14 cellular contexts compared by ENCODE assay signal in genomic region chr21:42536601-42537000, GRCh38. TPM values are rescaled to one million over a fixed set of nuclear protein-coding genes. Genes with fewer than 3 reads are reported as not detected.
DNase-seq lines count a peak whose midpoint lies in the region; ATAC-seq, FAIRE-seq and TF ChIP-seq lines count a peak whose summit lies in the region.
"Had no signal": no experiment of that assay in that cellular context is flagged by ENCODE, and none has a peak within 500 bp of the region (broad histone marks: within the 10 kb centered on the region; RNA-seq: fewer than 3 reads in every experiment).

No MANE protein-coding gene starts in this region.

- FAIRE-seq in small intestine (lab: Jason Lieb, UNC) = no peak
- FAIRE-seq: H54 had no signal

- H3F3A ChIP-seq in SU-DHL-6 (ENCODE audit: insufficient read depth) = peaks cover 63% of the 10 kb centered on the region

- ATAC-seq in natural killer cell treated with Interleukin-12 subunit alpha and Interleukin-12 subunit beta and Interleukin-15 and Interleukin-18, amount 100 ng/mL, for 72 hours = no peak
- no peak for ATAC-seq in natural killer cell
- no peak for ATAC-seq in activated T-helper 17 cell treated with anti-CD3 and anti-CD28 coated beads, Interleukin-2, amount 50 U/mL, for 72 hours (replicated peaks)

- H3K9ac ChIP-seq in SU-DHL-6 (ENCODE audit: low read length) = peak overlapping the region; percentile 78

- no peaks in the 10 kb centered on the region for H3K4me1 ChIP-seq in small intestine (ENCODE audit: control insufficient read depth in 2 of 2, insufficient read depth in 1 of 2, low read depth in 1 of 2, low read length in 1 of 2)
- H3K4me1 ChIP-seq in osteoblast (ENCODE audit: insufficient read depth, low read length) = no peaks in the 10 kb centered on the region

- no peaks in the 10 kb centered on the region for H3K9me3 Mint-ChIP-seq in natural killer cell treated with Interleukin-12 subunit alpha and Interleukin-12 subunit beta and Interleukin-15 and Interleukin-18, amount 100 ng/mL, for 72 hours
- H3K9me3 Mint-ChIP-seq in natural killer cell = no peaks in the 10 kb centered on the region
- no peaks in the 10 kb centered on the region for H3K9me3 Mint-ChIP-seq in activated T-helper 17 cell treated with anti-CD3 and anti-CD28 coated beads, Interleukin-2, amount 50 U/mL, for 72 hours
- H3K9me3 Mint-ChIP-seq: CD4-positive, CD25-positive, alpha-beta regulatory T cell had no signal

- H3K4me3 ChIP-seq in SU-DHL-6 (ENCODE audit: insufficient read depth, low read length, poor library complexity, severe bottlenecking) = no peak overlapping the region
- H3K4me3 ChIP-seq in small intestine (ENCODE audit: low read depth in 1 of 2, low read length in 2 of 2) = no peak overlapping the region
- H3K4me3 ChIP-seq in osteoblast (ENCODE audit: insufficient read depth, low read length) = no peak overlapping the region
- H3K4me3 ChIP-seq: PC-9 had no signal

- peak; percentile 37 for DNase-seq in natural killer cell treated with Interleukin-12 subunit alpha and Interleukin-12 subunit beta and Interleukin-15 and Interleukin-18, amount 100 ng/mL, for 72 hours (ENCODE audit: low spot score)
- DNase-seq in natural killer cell (no peak), posterior vena cava (ENCODE audit: low spot score) (peak; percentile 67), NCI-H526 (lab: John Stamatoyannopoulos, UW) (no peak), small intestine (no peak), osteoblast (ENCODE audit: insufficient read length, low spot score, missing footprints) (no peak)
- DNase-seq: CD4-positive, CD25-positive, alpha-beta regulatory T cell; NCI-H187; NCI-H446; NK-92 treated with Interleukin-12 subunit alpha and Interleukin-12 subunit beta, amount 100 ng/mL, for 24 hours; PC-9 had no signal

- no peaks in the 10 kb centered on the region for H3K27me3 Mint-ChIP-seq in natural killer cell treated with Interleukin-12 subunit alpha and Interleukin-12 subunit beta and Interleukin-15 and Interleukin-18, amount 100 ng/mL, for 72 hours
- H3K27me3 Mint-ChIP-seq in natural killer cell (ENCODE audit: low read depth in 2 of 2) = no peaks in the 10 kb centered on the region
- H3K27me3 Mint-ChIP-seq in activated T-helper 17 cell treated with anti-CD3 and anti-CD28 coated beads, Interleukin-2, amount 50 U/mL, for 72 hours = no peaks in the 10 kb centered on the region
- H3K27me3 Mint-ChIP-seq: CD4-positive, CD25-positive, alpha-beta regulatory T cell had no signal

- H3K36me3 Mint-ChIP-seq in natural killer cell treated with Interleukin-12 subunit alpha and Interleukin-12 subunit beta and Interleukin-15 and Interleukin-18, amount 100 ng/mL, for 72 hours = no peaks in the 10 kb centered on the region
- no peaks in the 10 kb centered on the region for H3K36me3 Mint-ChIP-seq in natural killer cell
- peaks cover 47% of the 10 kb centered on the region for H3K36me3 Mint-ChIP-seq in activated T-helper 17 cell treated with anti-CD3 and anti-CD28 coated beads, Interleukin-2, amount 50 U/mL, for 72 hours (ENCODE audit: low read depth)

- H3K4me2 ChIP-seq in SU-DHL-6 (ENCODE audit: low read depth, low read length, poor library complexity, severe bottlenecking) = peak overlapping the region; percentile 86
- H3K4me2 ChIP-seq in osteoblast (ENCODE audit: insufficient read depth, low read length) = no peak overlapping the region
- H3K4me2 ChIP-seq: PC-9 had no signal

- whole genome bisulfite sequencing in small intestine, 3 donors = 85 to 88% (median 85%) methylated on average over 8 of the region's 8 CpGs

- H3K27me3 ChIP-seq in SU-DHL-6 (ENCODE audit: low read length) = no peaks in the 10 kb centered on the region
- no peaks in the 10 kb centered on the region for H3K27me3 ChIP-seq in small intestine (ENCODE audit: control insufficient read depth in 2 of 2, insufficient read depth in 2 of 2, low read length in 2 of 2)
- H3K27me3 ChIP-seq in osteoblast (ENCODE audit: insufficient read depth, low read length) = peaks cover 9% of the 10 kb centered on the region

- H3K27ac Mint-ChIP-seq in natural killer cell treated with Interleukin-12 subunit alpha and Interleukin-12 subunit beta and Interleukin-15 and Interleukin-18, amount 100 ng/mL, for 72 hours = no peak overlapping the region
- no peak overlapping the region for H3K27ac Mint-ChIP-seq in natural killer cell
- no peak overlapping the region for H3K27ac Mint-ChIP-seq in activated T-helper 17 cell treated with anti-CD3 and anti-CD28 coated beads, Interleukin-2, amount 50 U/mL, for 72 hours
- H3K27ac Mint-ChIP-seq: CD4-positive, CD25-positive, alpha-beta regulatory T cell had no signal

- H3K9me3 ChIP-seq in SU-DHL-6 (ENCODE audit: insufficient read depth, low read length) = no peaks in the 10 kb centered on the region
- no peaks in the 10 kb centered on the region for H3K9me3 ChIP-seq in small intestine (ENCODE audit: control insufficient read depth, low read depth)
- no peaks in the 10 kb centered on the region for H3K9me3 ChIP-seq in osteoblast (ENCODE audit: low read depth, low read length)

- peaks cover 0 to 6% of the 10 kb centered on the region in 2 donors for H3K4me1 Mint-ChIP-seq in natural killer cell treated with Interleukin-12 subunit alpha and Interleukin-12 subunit beta and Interleukin-15 and Interleukin-18, amount 100 ng/mL, for 72 hours (ENCODE audit: low read depth in 2 of 2)
- H3K4me1 Mint-ChIP-seq in natural killer cell = no peaks in the 10 kb centered on the region
- no peaks in the 10 kb centered on the region for H3K4me1 Mint-ChIP-seq in activated T-helper 17 cell treated with anti-CD3 and anti-CD28 coated beads, Interleukin-2, amount 50 U/mL, for 72 hours

- H3K27ac ChIP-seq in SU-DHL-6 (ENCODE audit: low read depth, low read length) = peak overlapping the region; percentile 96
- H3K27ac ChIP-seq in small intestine (ENCODE audit: low read depth in 1 of 2, low read length in 1 of 2) = no peak overlapping the region
- no peak overlapping the region for H3K27ac ChIP-seq in osteoblast (ENCODE audit: low read depth, low read length)
- H3K27ac ChIP-seq: PC-9 had no signal

- H3K79me2 ChIP-seq in SU-DHL-6 (ENCODE audit: insufficient read depth, low read length) (peaks cover 37% of the 10 kb centered on the region), osteoblast (ENCODE audit: insufficient read depth, low read length) (no peaks in the 10 kb centered on the region)

- no peak overlapping the region for H3K4me3 Mint-ChIP-seq in natural killer cell treated with Interleukin-12 subunit alpha and Interleukin-12 subunit beta and Interleukin-15 and Interleukin-18, amount 100 ng/mL, for 72 hours
- H3K4me3 Mint-ChIP-seq in natural killer cell = no peak overlapping the region
- H3K4me3 Mint-ChIP-seq in activated T-helper 17 cell treated with anti-CD3 and anti-CD28 coated beads, Interleukin-2, amount 50 U/mL, for 72 hours = no peak overlapping the region
- H3K4me3 Mint-ChIP-seq: CD4-positive, CD25-positive, alpha-beta regulatory T cell had no signal

- H3K9me2 ChIP-seq in SU-DHL-6 (replicated peaks; ENCODE audit: insufficient read depth, low read length) = no peaks in the 10 kb centered on the region

- TF ChIP-seq CTCF in natural killer cell (IDR thresholded peaks at IDR 0.05) (no peak), SU-DHL-6 (IDR thresholded peaks at IDR 0.05; ENCODE audit: insufficient read depth, low read length, poor library complexity, severe bottlenecking) (no peak), osteoblast (IDR thresholded peaks at IDR 0.05; ENCODE audit: extremely low read depth, low read depth, low read length) (no peak)

- H4K20me1 ChIP-seq in SU-DHL-6 (ENCODE audit: low read depth, low read length) (no peaks in the 10 kb centered on the region), osteoblast (ENCODE audit: insufficient read depth, low read length) (no peaks in the 10 kb centered on the region)

- H2AFZ ChIP-seq in SU-DHL-6 (ENCODE audit: low read depth, low read length, severe bottlenecking) = no peak overlapping the region
- H2AFZ ChIP-seq in osteoblast (ENCODE audit: low read length) = no peak overlapping the region
- H2AFZ ChIP-seq: PC-9 had no signal

- intact Hi-C loops in natural killer cell (cut with micrococcal nuclease) = no loop called here
- intact Hi-C loops in posterior vena cava (cut with DNase I) = no loop called here

- H3K36me3 ChIP-seq in SU-DHL-6 (ENCODE audit: low read length) = no peaks in the 10 kb centered on the region
- H3K36me3 ChIP-seq in small intestine (ENCODE audit: control insufficient read depth in 2 of 2, insufficient read depth in 2 of 2, low read length in 2 of 2) = peaks cover under 1 to 10% of the 10 kb centered on the region in 2 donors
- H3K36me3 ChIP-seq in osteoblast (ENCODE audit: insufficient read depth, low read length) = no peaks in the 10 kb centered on the region

RNA-seq across cellular contexts. Expression of gene SLC37A1, which starts 22.9 kb away (rescaled TPM):
- total RNA-seq in natural killer cell treated with Interleukin-12 subunit alpha and Interleukin-12 subunit beta and Interleukin-15 and Interleukin-18, amount 100 ng/mL, for 72 hours = 10 to 100 TPM; 17.2 to 22.5 TPM
- 10 to 100 TPM; 24.8 to 25.8 (median 25.3) TPM for total RNA-seq in natural killer cell
- 1 to 10 TPM; 5.2 to 6.0 TPM for total RNA-seq in posterior vena cava
- 10 to 100 TPM in 1 of 2 donors, 1 to 10 TPM in 1; 3.8 to 17.7 TPM for total RNA-seq in activated T-helper 17 cell treated with anti-CD3 and anti-CD28 coated beads, Interleukin-2, amount 50 U/mL, for 72 hours
- 10 to 100 TPM; 33.2 to 80.7 (median 42.0) TPM for polyA plus RNA-seq in small intestine
- total RNA-seq in osteoblast = 5.9 and 6.9 TPM in 2 replicates

RNA-seq across cellular contexts. Expression of gene RSPH1, which starts 40.6 kb away (rescaled TPM):
- total RNA-seq in natural killer cell treated with Interleukin-12 subunit alpha and Interleukin-12 subunit beta and Interleukin-15 and Interleukin-18, amount 100 ng/mL, for 72 hours = under 1 TPM in 1 of 2 donors, not detected in 1; 0.25 TPM
- under 1 TPM in 1 of 3 donors, not detected in 2; 0.16 TPM for total RNA-seq in natural killer cell
- total RNA-seq in posterior vena cava = under 1 TPM in 1 of 2 donors, not detected in 1; 0.19 TPM
- total RNA-seq in activated T-helper 17 cell treated with anti-CD3 and anti-CD28 coated beads, Interleukin-2, amount 50 U/mL, for 72 hours = under 1 TPM in 1 of 2 donors, not detected in 1; 0.82 TPM
- polyA plus RNA-seq in small intestine = 10 to 100 TPM in 2 of 3 donors, 1 to 10 TPM in 1; 3.8 to 14.1 (median 11.2) TPM
- total RNA-seq in osteoblast = 0.29 TPM in 1 of 2 replicates, not detected in the other
- polyA plus RNA-seq: CD4-positive, CD25-positive, alpha-beta regulatory T cell had no signal

Comparison
In these comparisons a context has a peak if more than half of its experiments do, and no peak if none do; other contexts are left out.
1. DNase-seq: peak in natural killer cell treated with Interleukin-12 subunit alpha and Interleukin-12 subunit beta and Interleukin-15 and Interleukin-18, amount 100 ng/mL, for 72 hours (single experiment) and posterior vena cava (single experiment); none in natural killer cell (single experiment), NCI-H526 (0 of 2), small intestine (single experiment) and osteoblast (single experiment).